In the genomic region with DNA sequence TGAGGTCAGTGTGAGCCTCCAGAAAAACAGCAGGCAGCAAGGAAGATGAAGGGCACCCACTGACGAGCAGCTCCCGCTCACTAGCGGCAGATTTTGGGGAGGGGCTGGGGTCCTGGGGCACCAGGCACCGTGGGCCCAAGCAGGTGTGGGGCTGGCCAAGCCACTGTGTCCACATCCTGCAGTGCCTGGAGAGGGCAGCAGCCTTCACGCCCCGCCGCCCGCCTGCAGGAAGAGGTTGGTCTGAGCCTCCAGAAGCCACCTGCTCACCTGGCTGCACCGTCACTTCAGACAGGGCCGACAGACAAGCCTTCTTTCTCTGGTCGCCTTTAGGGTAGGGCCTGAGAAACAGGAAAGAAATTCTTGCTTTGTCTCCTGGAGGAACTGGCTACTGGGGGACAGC, we compare ENCODE assay signal across 6 cellular contexts. TPM values are rescaled to one million over a fixed set of nuclear protein-coding genes. Genes with fewer than 3 reads are reported as not detected.
"Had no signal": no experiment of that assay in that cellular context is flagged by ENCODE, and none has a peak within 500 bp of the region (broad histone marks: within the 10 kb centered on the region; RNA-seq: fewer than 3 reads in every experiment).

No MANE protein-coding gene starts in this region.

RNA-seq across cellular contexts. Expression of gene TMEM191B, which starts 15.8 kb away (rescaled TPM):
- total RNA-seq: GM23248, IMR-90 had no signal

RNA-seq across cellular contexts. Expression of gene GGTLC3, which starts 25.4 kb away (rescaled TPM):
- total RNA-seq: GM23248, H1, H9, HT1080, IMR-90, K562 had no signal
- polyA plus RNA-seq: GM23248, H1, IMR-90, K562 had no signal
